8 cellular contexts compared by ENCODE assay signal in genomic region chr15:33021806-33022389, GRCh38.
A peak's percentile ranks its signal among the peaks of the same experiment; 100 is the strongest.
DNase-seq lines count a peak whose midpoint lies in the region; ATAC-seq, FAIRE-seq and TF ChIP-seq lines count a peak whose summit lies in the region.

No MANE protein-coding gene starts in this region.

- H3K27me3 ChIP-seq in Caco-2 (replicated peaks; ENCODE audit: control insufficient read depth, insufficient read depth, low read length), result no peaks in the 10 kb centered on the region

- no peak overlapping the region for H3K27ac Mint-ChIP-seq in Caco-2 (ENCODE audit: unreplicated experiment)

- H3K4me1 Mint-ChIP-seq in Caco-2 (ENCODE audit: low read depth, unreplicated experiment), result no peaks in the 10 kb centered on the region

- no peaks in the 10 kb centered on the region for H3K27me3 Mint-ChIP-seq in Caco-2 (ENCODE audit: insufficient read depth, unreplicated experiment)

- H3K4me3 Mint-ChIP-seq in Caco-2 (ENCODE audit: unreplicated experiment), result no peak overlapping the region

- ATAC-seq in HG03139 (IDR thresholded peaks at IDR 0.05; ENCODE audit: unreplicated experiment) (no peak), GM21526 (IDR thresholded peaks at IDR 0.05; ENCODE audit: low FRiP score, unreplicated experiment) (no peak), HG03521 (IDR thresholded peaks at IDR 0.05; ENCODE audit: unreplicated experiment) (no peak)

- no TSS peak for BruUV-seq in Caco-2 (replicated peaks; lab: Mats Ljungman, UMichigan)

- peak; percentile 59 to 72 for TF ChIP-seq CTCF in Caco-2 (IDR thresholded peaks at IDR 0.05; ENCODE audit: insufficient read depth in 1 of 2, low read depth in 1 of 2, low read length in 1 of 2, severe bottlenecking in 1 of 2, unreplicated experiment in 1 of 2)

- no peaks in the 10 kb centered on the region for H3K4me1 ChIP-seq in Caco-2

- POLR2A ChIA-PET in Caco-2 (lab: Charles Lee), result no interaction called here

- no peak for FAIRE-seq in HTR-8/SVneo (lab: Jason Lieb, UNC)

- no peaks in the 10 kb centered on the region for H3K36me3 ChIP-seq in Caco-2 (ENCODE audit: control insufficient read depth, insufficient read depth, low read length)

- no peaks in the 10 kb centered on the region for H3K9me3 ChIP-seq in Caco-2

- intact Hi-C loops in Caco-2 (cut with micrococcal nuclease; ENCODE audit: unreplicated experiment), result loop anchor here (1.0 to 5.0 kb wide), 2 partner anchors 55 to 110 kb away; no protein-coding TSS in a partner anchor

- no peak overlapping the region for H3K4me3 ChIP-seq in Caco-2 (ENCODE audit: low read depth, low read length)

- CTCF ChIA-PET in Caco-2 (lab: Charles Lee), result interaction anchor here (0.9 kb wide), 1 partner anchor 9 kb away, joined by 3 read pairs; no protein-coding TSS in a partner anchor

- no peaks in the 10 kb centered on the region for H3K36me3 Mint-ChIP-seq in Caco-2 (ENCODE audit: insufficient read depth, unreplicated experiment)

- DNase-seq in Caco-2 (peak in 1 of 2 experiments; percentile 48), HTR-8/SVneo (ENCODE audit: insufficient read length, low spot score) (peak; percentile 52), RPMI7951 (ENCODE audit: low read depth) (peak; percentile 73), epidermal melanocyte (ENCODE audit: insufficient read length, low spot score) (peak; percentile 86), myocyte (ENCODE audit: low read depth) (peak; percentile 83)

- no peaks in the 10 kb centered on the region for H3K9me3 Mint-ChIP-seq in Caco-2 (ENCODE audit: unreplicated experiment)
